1 cellular context compared by ENCODE assay signal in genomic region chr15:50354838-50355611, GRCh38.
TF ChIP-seq lines count a peak whose summit lies in the region.

Gene GABPB1 (minus strand): TSS chr15:50355198. CDS start chr15:50309798, 45,400 bp downstream.

TF ChIP-seq in HepG2, 621 proteins besides CTCF, POLR2A, EP300 and RAD21 (continued from another document and continues in another):
- TF ChIP-seq SKIL (CRISPR knock-in tag; IDR thresholded peaks at IDR 0.05; ENCODE audit: borderline replicate concordance) (no peak), ZNF446 (CRISPR knock-in tag; IDR thresholded peaks at IDR 0.05) (0 out of 2 replicates have a peak, but pooled peaks have one; percentile 10), SNAPC2 (CRISPR knock-in tag; IDR thresholded peaks at IDR 0.05) (peak; percentile 96), KMT2B (CRISPR knock-in tag; IDR thresholded peaks at IDR 0.05) (peak; percentile 92), ZFY (CRISPR knock-in tag; IDR thresholded peaks at IDR 0.05) (peak; percentile 91), ZNF431 (CRISPR knock-in tag; IDR thresholded peaks at IDR 0.05; ENCODE audit: borderline replicate concordance, low read depth) (peak; percentile 74; the same call in 1 of the 2 replicates), HOXA7 (CRISPR knock-in tag; IDR thresholded peaks at IDR 0.05) (no peak), KDM4B (CRISPR knock-in tag; IDR thresholded peaks at IDR 0.05) (peak; percentile 32; the same call in 1 of the 2 replicates), ZNF772 (CRISPR knock-in tag; IDR thresholded peaks at IDR 0.05) (peak; percentile 92), ATF4 (CRISPR knock-in tag; IDR thresholded peaks at IDR 0.05) (no peak; a peak in 1 of 4 replicates), ZHX2 (IDR thresholded peaks at IDR 0.05; ENCODE audit: low read depth) (peak; percentile 49; the same call in 1 of the 2 replicates), ZHX2 (CRISPR knock-in tag; IDR thresholded peaks at IDR 0.05; ENCODE audit: borderline replicate concordance) (no peak; the same call in none of the 2 replicates), FOXO1 (CRISPR knock-in tag; IDR thresholded peaks at IDR 0.05) (peak; percentile 60), JARID2 (CRISPR knock-in tag; IDR thresholded peaks at IDR 0.05; ENCODE audit: insufficient replicate concordance) (peak; percentile 45), ZNF607 (CRISPR knock-in tag; IDR thresholded peaks at IDR 0.05; ENCODE audit: borderline replicate concordance) (peak; percentile 70), TRAFD1 (CRISPR knock-in tag; IDR thresholded peaks at IDR 0.05; ENCODE audit: borderline replicate concordance) (no peak), ZNF549 (CRISPR knock-in tag; IDR thresholded peaks at IDR 0.05) (no peak), NR3C1 (CRISPR knock-in tag; IDR thresholded peaks at IDR 0.05) (no peak), RFXAP (CRISPR knock-in tag; IDR thresholded peaks at IDR 0.05; ENCODE audit: borderline replicate concordance) (peak; percentile 62; the same call in 1 of the 2 replicates), POGK (CRISPR knock-in tag; conservative IDR thresholded peaks at IDR 0.05) (no peak; the same call in 1 of the 2 replicates), PAXIP1 (CRISPR knock-in tag; conservative IDR thresholded peaks at IDR 0.05) (no peak; the same call in 1 of the 2 replicates), HNRNPL (IDR thresholded peaks at IDR 0.05; ENCODE audit: low read depth, low read length) (peak; percentile 71), CC2D1A (CRISPR knock-in tag; IDR thresholded peaks at IDR 0.05) (no peak), ZFYVE20 (CRISPR knock-in tag; IDR thresholded peaks at IDR 0.05; ENCODE audit: borderline replicate concordance, low read depth) (no peak), ZNF691 (CRISPR knock-in tag; IDR thresholded peaks at IDR 0.05; ENCODE audit: borderline replicate concordance, low read depth) (peak; percentile 90), MLXIP (CRISPR knock-in tag; IDR thresholded peaks at IDR 0.05; ENCODE audit: borderline replicate concordance) (peak; percentile 80; the same call in 1 of the 2 replicates), ZNF737 (CRISPR knock-in tag; IDR thresholded peaks at IDR 0.05; ENCODE audit: borderline replicate concordance) (0 out of 2 replicates have a peak, but pooled peaks have one; percentile 60), DNMT3B (CRISPR knock-in tag; conservative IDR thresholded peaks at IDR 0.05) (no peak), HNRNPK (IDR thresholded peaks at IDR 0.05; ENCODE audit: low read depth, low read length, poor library complexity, severe bottlenecking) (no peak), NPAS2 (CRISPR knock-in tag; IDR thresholded peaks at IDR 0.05; ENCODE audit: borderline replicate concordance) (no peak), ZNF337 (CRISPR knock-in tag; IDR thresholded peaks at IDR 0.05; ENCODE audit: borderline replicate concordance, low read depth) (peak; percentile 66; the same call in 1 of the 2 replicates), KDM2A (CRISPR knock-in tag; IDR thresholded peaks at IDR 0.05; ENCODE audit: borderline replicate concordance, low read depth) (peak; percentile 94), HOXD1 (CRISPR knock-in tag; IDR thresholded peaks at IDR 0.05) (no peak; the same call in 1 of the 2 replicates), ELK4 (CRISPR knock-in tag; IDR thresholded peaks at IDR 0.05; ENCODE audit: borderline replicate concordance) (no peak), CBFB (CRISPR knock-in tag; IDR thresholded peaks at IDR 0.05) (peak; percentile 83), GFI1 (CRISPR knock-in tag; IDR thresholded peaks at IDR 0.05; ENCODE audit: borderline replicate concordance) (peak; percentile 67), DPF2 (CRISPR knock-in tag; IDR thresholded peaks at IDR 0.05; ENCODE audit: borderline replicate concordance, low read depth) (0 out of 2 replicates have a peak, but pooled peaks have one; percentile 11), NFIC (IDR thresholded peaks at IDR 0.05; ENCODE audit: low read length) (peak; percentile 35; the same call in 1 of the 2 replicates)
